8 cellular contexts compared by ENCODE assay signal in the genomic region with DNA sequence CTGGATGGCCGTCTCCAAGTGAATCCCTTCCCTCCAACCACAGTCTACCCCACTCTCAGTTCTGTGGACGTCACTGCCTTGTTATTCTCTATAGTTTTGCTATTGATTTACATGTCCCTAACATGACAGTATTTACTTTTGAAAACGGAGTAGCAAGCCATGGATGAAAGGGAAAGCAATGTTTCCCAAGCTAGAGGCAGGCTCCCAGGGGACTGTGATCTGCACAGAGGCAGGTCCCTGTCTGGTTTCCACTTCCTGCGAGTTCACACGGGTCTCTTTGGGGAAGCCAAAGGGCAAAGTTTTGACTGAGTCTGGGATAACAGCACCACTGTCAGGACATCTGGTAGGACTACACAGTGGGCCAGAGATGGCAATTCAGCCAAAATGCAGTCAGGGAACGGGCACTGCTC. TPM values are rescaled to one million over a fixed set of nuclear protein-coding genes. Genes with fewer than 3 reads are reported as not detected.
DNase-seq lines count a peak whose midpoint lies in the region; ATAC-seq, FAIRE-seq and TF ChIP-seq lines count a peak whose summit lies in the region.

No MANE protein-coding gene starts in this region.

- H3K4ac ChIP-seq in mesenchymal stem cell (ENCODE audit: low read depth in 1 of 2, low read length in 2 of 2), result no peak overlapping the region

- no peak overlapping the region for H2BK15ac ChIP-seq in mesenchymal stem cell (ENCODE audit: low read depth, poor library complexity, severe bottlenecking)

- H3K4me3 ChIP-seq in HAP-1, result peak overlapping the region; percentile 4; the same call in 1 of the 2 replicates
- peak overlapping the region in 1 of 2 experiments; percentile 46 for H3K4me3 ChIP-seq in mesenchymal stem cell (ENCODE audit: insufficient read depth in 1 of 2, low read depth in 1 of 2, low read length in 2 of 2)

- H3K23ac ChIP-seq in mesenchymal stem cell (ENCODE audit: low read length in 2 of 2), result no peak overlapping the region

- H4K91ac ChIP-seq in mesenchymal stem cell (ENCODE audit: low read length), result no peak overlapping the region

- no peak overlapping the region for H3K18ac ChIP-seq in mesenchymal stem cell (ENCODE audit: low read depth in 1 of 2, low read length in 2 of 2)

- no peaks in the 10 kb centered on the region for H3K79me1 ChIP-seq in mesenchymal stem cell (replicated peaks; ENCODE audit: low read length, poor library complexity, severe bottlenecking)

- no peaks in the 10 kb centered on the region for H3K9me3 ChIP-seq in HAP-1
- H3K9me3 ChIP-seq in mesenchymal stem cell (ENCODE audit: control insufficient read depth, low read length), result no peaks in the 10 kb centered on the region

- H2BK12ac ChIP-seq in mesenchymal stem cell (ENCODE audit: low read length in 2 of 2), result no peak overlapping the region

- H3K4me2 ChIP-seq in mesenchymal stem cell (ENCODE audit: low read length, poor library complexity, severe bottlenecking), result no peak overlapping the region

- H2AK5ac ChIP-seq in mesenchymal stem cell (ENCODE audit: low read length, severe bottlenecking), result no peak overlapping the region

- no peak for TF ChIP-seq POLR2A in GM12891 (IDR thresholded peaks at IDR 0.05; ENCODE audit: low read depth, low read length)

- no peak for FAIRE-seq in GM12891 (lab: Jason Lieb, UNC)

- no peak overlapping the region for H2BK120ac ChIP-seq in mesenchymal stem cell (ENCODE audit: low read depth, low read length)

- peak overlapping the region; percentile 7 for H3K9ac ChIP-seq in mesenchymal stem cell (ENCODE audit: low read length)

- H3K27me3 ChIP-seq in HAP-1 (ENCODE audit: low read depth) (no peaks in the 10 kb centered on the region), mesenchymal stem cell (ENCODE audit: control insufficient read depth in 1 of 2, insufficient read depth in 1 of 2, low read length in 2 of 2) (no peaks in the 10 kb centered on the region)

- WGBS in mesenchymal stem cell, result 22% methylated on average over 5 of the region's 6 CpGs

- peak in 1 of 2 experiments; percentile 81 for DNase-seq in HAP-1 (ENCODE audit: low spot score in 2 of 2)
- peak; percentile 29 for DNase-seq in NCI-H345 treated with DMSO at 0.1 percent for 48 hours (lab: John Stamatoyannopoulos, UW; ENCODE audit: unreplicated experiment)
- peak; percentile 75 for DNase-seq in mesenchymal stem cell
- DNase-seq in kidney tubule cell (ENCODE audit: low spot score), result no peak
- no peak for DNase-seq in GM12891 (ENCODE audit: insufficient read length, low spot score)
- no peak for DNase-seq in occipital lobe (lab: John Stamatoyannopoulos, UW)
- no peak for DNase-seq in stimulated activated CD4-positive, alpha-beta T cell treated with anti-CD3 and anti-CD28 coated beads, Interleukin-2, amount 100 ng/mL, for 24 hours

- H3K27ac ChIP-seq in mesenchymal stem cell (ENCODE audit: low read length, poor library complexity, severe bottlenecking), result no peak overlapping the region

- no peak overlapping the region for H4K8ac ChIP-seq in mesenchymal stem cell (ENCODE audit: low read length)

- no peaks in the 10 kb centered on the region for H3K36me3 ChIP-seq in HAP-1 (replicated peaks)
- H3K36me3 ChIP-seq in mesenchymal stem cell (ENCODE audit: control insufficient read depth in 1 of 2, insufficient read depth in 2 of 2, low read depth in 1 of 2, low read length in 2 of 2), result no peaks in the 10 kb centered on the region

- H3K14ac ChIP-seq in mesenchymal stem cell (ENCODE audit: low read length in 2 of 2), result no peak overlapping the region

- in situ Hi-C loops in HAP-1 (cut with MboI; ENCODE audit: low sequenced_read_pairs), result loop anchor here (25.0 kb wide), 1 partner anchor 209 kb away; no protein-coding TSS in a partner anchor

- ATAC-seq in GM18520 (IDR thresholded peaks at IDR 0.05; ENCODE audit: unreplicated experiment), result peak; percentile 88

- H2AFZ ChIP-seq in mesenchymal stem cell (ENCODE audit: low read depth, low read length), result no peak overlapping the region

- no peak overlapping the region for H2BK5ac ChIP-seq in mesenchymal stem cell (ENCODE audit: low read depth, low read length, poor library complexity, severe bottlenecking)

- H3K4me1 ChIP-seq in HAP-1 (peaks cover 15% of the 10 kb centered on the region), mesenchymal stem cell (ENCODE audit: control insufficient read depth, insufficient read depth, low read depth, low read length) (peaks cover 2% of the 10 kb centered on the region)

TF ChIP-seq in GM12891, 5 proteins besides CTCF, POLR2A, EP300 and RAD21:
- TF ChIP-seq SPI1 (IDR thresholded peaks at IDR 0.05; ENCODE audit: low read depth, low read length), result no peak

RNA-seq across cellular contexts. Expression of a gene that starts 12.7 kb away (rescaled TPM):
- 0.28 TPM for polyA plus RNA-seq in mesenchymal stem cell (2013, experiment 1 of 2)
- 0.08 TPM for polyA plus RNA-seq in mesenchymal stem cell (2013, experiment 2 of 2)
- polyA plus RNA-seq in GM12891 (2012; ENCODE audit: low read depth, missing spikeins), result 0.33 TPM
- total RNA-seq in occipital lobe, result 0.62 TPM

RNA-seq across cellular contexts. Expression of a gene that starts 35.6 kb away (rescaled TPM):
- 26.2 TPM for polyA plus RNA-seq in mesenchymal stem cell (2013, experiment 1 of 2)
- polyA plus RNA-seq in mesenchymal stem cell (2013, experiment 2 of 2), result 26.2 TPM
- 13.4 TPM for polyA plus RNA-seq in GM12891 (2012; ENCODE audit: low read depth, missing spikeins)
- total RNA-seq in occipital lobe, result 94.2 TPM

Comparison
In these comparisons a context has a peak if more than half of its experiments do, and no peak if none do; other contexts are left out.
1. DNase-seq: peak in NCI-H345 treated with DMSO at 0.1 percent for 48 hours (single experiment) and mesenchymal stem cell (single experiment); none in kidney tubule cell (single experiment), GM12891 (single experiment), occipital lobe (single experiment) and stimulated activated CD4-positive, alpha-beta T cell treated with anti-CD3 and anti-CD28 coated beads, Interleukin-2, amount 100 ng/mL, for 24 hours (0 of 2).